Comparison of ENCODE assay signal across 8 cellular contexts in genomic region chr6:151240036-151240685, GRCh38. TPM values are rescaled to one million over a fixed set of nuclear protein-coding genes. Genes with fewer than 3 reads are reported as not detected.
DNase-seq lines count a peak whose midpoint lies in the region; ATAC-seq and TF ChIP-seq lines count a peak whose summit lies in the region.

No MANE protein-coding gene starts in this region.

- no peaks in the 10 kb centered on the region for H3K36me3 Mint-ChIP-seq in activated T-helper 1 cell treated with anti-CD3 and anti-CD28 coated beads, Interleukin-12 subunit alpha, Interleukin-12 subunit beta, Interleukin-2, Interleukin-4 antibody, amounts not matched to agents 30 ng/mL and 10 ng/mL and 1 ng/mL, durations not matched to agents 14 hours and 24 hours and 36 hours (ENCODE audit: low read depth)
- peaks cover 5% of the 10 kb centered on the region for H3K36me3 Mint-ChIP-seq in natural killer cell treated with Interleukin-12 subunit alpha and Interleukin-12 subunit beta and Interleukin-15 and Interleukin-18, amount 100 ng/mL, for 72 hours

- peak in 1 of 2 donors; percentile 51 for TF ChIP-seq POLR2A in thyroid gland (IDR thresholded peaks at IDR 0.05)

- H3K27ac Mint-ChIP-seq in activated T-helper 1 cell treated with anti-CD3 and anti-CD28 coated beads, Interleukin-12 subunit alpha, Interleukin-12 subunit beta, Interleukin-2, Interleukin-4 antibody, amounts not matched to agents 30 ng/mL and 10 ng/mL and 1 ng/mL, durations not matched to agents 14 hours and 24 hours and 36 hours, result no peak overlapping the region
- no peak overlapping the region for H3K27ac Mint-ChIP-seq in natural killer cell treated with Interleukin-12 subunit alpha and Interleukin-12 subunit beta and Interleukin-15 and Interleukin-18, amount 100 ng/mL, for 72 hours

- peak; percentile 43 to 69 for ATAC-seq in natural killer cell treated with Interleukin-12 subunit alpha and Interleukin-12 subunit beta and Interleukin-15 and Interleukin-18, amount 100 ng/mL, for 72 hours
- ATAC-seq in HG02678 (IDR thresholded peaks at IDR 0.05; ENCODE audit: unreplicated experiment), result no peak

- intact Hi-C loops in activated T-helper 1 cell treated with anti-CD3 and anti-CD28 coated beads, Interleukin-12 subunit alpha, Interleukin-12 subunit beta, Interleukin-2, Interleukin-4 antibody, amounts not matched to agents 30 ng/mL and 10 ng/mL and 1 ng/mL, durations not matched to agents 14 hours and 24 hours and 36 hours (cut with micrococcal nuclease), result loop anchor here (2.0 kb wide), 1 partner anchor 85 kb away; no protein-coding TSS in a partner anchor
- intact Hi-C loops in thyroid gland (cut with DNase I), result loop anchor here (5.0 to 10.0 kb wide), 2 partner anchors 82 to 225 kb away; no protein-coding TSS in a partner anchor

- no peak for TF ChIP-seq CTCF in GM12865 (IDR thresholded peaks at IDR 0.05; ENCODE audit: insufficient read depth, low read depth, low read length, missing control alignments)
- TF ChIP-seq CTCF in foreskin fibroblast (IDR thresholded peaks at IDR 0.05; ENCODE audit: low read depth, low read length), result no peak
- no peak for TF ChIP-seq CTCF in thyroid gland (IDR thresholded peaks at IDR 0.05)

- H3K4me3 ChIP-seq in GM12865 (ENCODE audit: low read depth, low read length) (no peak overlapping the region), foreskin fibroblast (ENCODE audit: low read depth in 1 of 2, low read length in 2 of 2) (peak overlapping the region; percentile 61 to 83), thyroid gland (replicated peaks in 1 of 3) (peak overlapping the region; percentile 57 to 80 (median 72))

- no peaks in the 10 kb centered on the region for H3K4me1 Mint-ChIP-seq in activated T-helper 1 cell treated with anti-CD3 and anti-CD28 coated beads, Interleukin-12 subunit alpha, Interleukin-12 subunit beta, Interleukin-2, Interleukin-4 antibody, amounts not matched to agents 30 ng/mL and 10 ng/mL and 1 ng/mL, durations not matched to agents 14 hours and 24 hours and 36 hours (ENCODE audit: low read depth)
- no peaks in the 10 kb centered on the region for H3K4me1 Mint-ChIP-seq in natural killer cell treated with Interleukin-12 subunit alpha and Interleukin-12 subunit beta and Interleukin-15 and Interleukin-18, amount 100 ng/mL, for 72 hours (ENCODE audit: low read depth in 2 of 2)

- 1% methylated on average over 28 to 39 of the region's 60 CpGs for WGBS in thyroid gland, 2 donors

- H3K27me3 ChIP-seq in thyroid gland, result no peaks in the 10 kb centered on the region

- H3K36me3 ChIP-seq in thyroid gland, result no peaks in the 10 kb centered on the region

- no peaks in the 10 kb centered on the region for H3K9me3 Mint-ChIP-seq in activated T-helper 1 cell treated with anti-CD3 and anti-CD28 coated beads, Interleukin-12 subunit alpha, Interleukin-12 subunit beta, Interleukin-2, Interleukin-4 antibody, amounts not matched to agents 30 ng/mL and 10 ng/mL and 1 ng/mL, durations not matched to agents 14 hours and 24 hours and 36 hours
- H3K9me3 Mint-ChIP-seq in natural killer cell treated with Interleukin-12 subunit alpha and Interleukin-12 subunit beta and Interleukin-15 and Interleukin-18, amount 100 ng/mL, for 72 hours, result no peaks in the 10 kb centered on the region

- peak overlapping the region; percentile 66 to 85 (median 76) for H3K27ac ChIP-seq in thyroid gland

- DNase-seq in GM12865 (ENCODE audit: low read depth) (peak; percentile 3), NCI-H146 (lab: John Stamatoyannopoulos, UW) (peak; percentile 96), foreskin fibroblast (peak; percentile 89 to 94), thyroid gland (peak; percentile 82 to 83), GOT3 (lab: John Stamatoyannopoulos, UW) (no peak)
- DNase-seq in activated T-helper 1 cell treated with anti-CD3 and anti-CD28 coated beads, Interleukin-12 subunit alpha, Interleukin-12 subunit beta, Interleukin-2, Interleukin-4 antibody, amounts not matched to agents 30 ng/mL and 10 ng/mL and 1 ng/mL, durations not matched to agents 14 hours and 24 hours and 36 hours (ENCODE audit: low spot score), result no peak
- no peak for DNase-seq in natural killer cell treated with Interleukin-12 subunit alpha and Interleukin-12 subunit beta and Interleukin-15 and Interleukin-18, amount 100 ng/mL, for 72 hours (ENCODE audit: low spot score)

- H3K27me3 Mint-ChIP-seq in activated T-helper 1 cell treated with anti-CD3 and anti-CD28 coated beads, Interleukin-12 subunit alpha, Interleukin-12 subunit beta, Interleukin-2, Interleukin-4 antibody, amounts not matched to agents 30 ng/mL and 10 ng/mL and 1 ng/mL, durations not matched to agents 14 hours and 24 hours and 36 hours (ENCODE audit: insufficient read depth), result peaks cover 61% of the 10 kb centered on the region
- peaks cover 37 to 57% of the 10 kb centered on the region in 2 donors for H3K27me3 Mint-ChIP-seq in natural killer cell treated with Interleukin-12 subunit alpha and Interleukin-12 subunit beta and Interleukin-15 and Interleukin-18, amount 100 ng/mL, for 72 hours

- H3K9me3 ChIP-seq in thyroid gland, result no peaks in the 10 kb centered on the region

- peak overlapping the region; percentile 85 for H3K4me3 Mint-ChIP-seq in activated T-helper 1 cell treated with anti-CD3 and anti-CD28 coated beads, Interleukin-12 subunit alpha, Interleukin-12 subunit beta, Interleukin-2, Interleukin-4 antibody, amounts not matched to agents 30 ng/mL and 10 ng/mL and 1 ng/mL, durations not matched to agents 14 hours and 24 hours and 36 hours
- peak overlapping the region; percentile 36 for H3K4me3 Mint-ChIP-seq in natural killer cell treated with Interleukin-12 subunit alpha and Interleukin-12 subunit beta and Interleukin-15 and Interleukin-18, amount 100 ng/mL, for 72 hours

- H3K4me1 ChIP-seq in thyroid gland, result peaks cover 15 to 20% of the 10 kb centered on the region in 2 donors

RNA-seq across cellular contexts. Expression of gene AKAP12, which starts 0.4 kb away (rescaled TPM):
- 0.47 and 0.78 TPM in 2 replicates for total RNA-seq in activated T-helper 1 cell treated with anti-CD3 and anti-CD28 coated beads, Interleukin-12 subunit alpha, Interleukin-12 subunit beta, Interleukin-2, Interleukin-4 antibody, amounts not matched to agents 30 ng/mL and 10 ng/mL and 1 ng/mL, durations not matched to agents 14 hours and 24 hours and 36 hours
- total RNA-seq in natural killer cell treated with Interleukin-12 subunit alpha and Interleukin-12 subunit beta and Interleukin-15 and Interleukin-18, amount 100 ng/mL, for 72 hours, result 1 to 10 TPM in 1 of 2 donors, not detected in 1; 4.7 TPM
- 100 to 1,000 TPM in 2 of 4 donors, 10 to 100 TPM in 2; 50.7 to 108 (median 79.4) TPM for total RNA-seq in thyroid gland

Comparison
In these comparisons a context has a peak if more than half of its experiments do, and no peak if none do; other contexts are left out.
1. DNase-seq: peak in GM12865 (single experiment), NCI-H146 (single experiment), foreskin fibroblast (2 of 2) and thyroid gland (2 of 2); none in activated T-helper 1 cell treated with anti-CD3 and anti-CD28 coated beads, Interleukin-12 subunit alpha, Interleukin-12 subunit beta, Interleukin-2, Interleukin-4 antibody, amounts not matched to agents 30 ng/mL and 10 ng/mL and 1 ng/mL, durations not matched to agents 14 hours and 24 hours and 36 hours (single experiment), natural killer cell treated with Interleukin-12 subunit alpha and Interleukin-12 subunit beta and Interleukin-15 and Interleukin-18, amount 100 ng/mL, for 72 hours (single experiment) and GOT3 (single experiment).
2. RNA of gene AKAP12, which starts 0.4 kb away (total RNA-seq): 50.7 to 108 TPM in thyroid gland; 4.7 TPM in natural killer cell treated with Interleukin-12 subunit alpha and Interleukin-12 subunit beta and Interleukin-15 and Interleukin-18, amount 100 ng/mL, for 72 hours and 0.47 to 0.78 TPM in activated T-helper 1 cell treated with anti-CD3 and anti-CD28 coated beads, Interleukin-12 subunit alpha, Interleukin-12 subunit beta, Interleukin-2, Interleukin-4 antibody, amounts not matched to agents 30 ng/mL and 10 ng/mL and 1 ng/mL, durations not matched to agents 14 hours and 24 hours and 36 hours; every median in the first group is over 4 times any median in the second.